ENCODE assay signal across 9 cellular contexts in genomic region chr22:41284465-41284864, GRCh38. TPM values are rescaled to one million over a fixed set of nuclear protein-coding genes. Genes with fewer than 3 reads are reported as not detected.
A peak's percentile ranks its signal among the peaks of the same experiment; 100 is the strongest.
DNase-seq lines count a peak whose midpoint lies in the region; ATAC-seq and TF ChIP-seq lines count a peak whose summit lies in the region.
"Had no signal": no experiment of that assay in that cellular context is flagged by ENCODE, and none has a peak within 500 bp of the region (broad histone marks: within the 10 kb centered on the region; RNA-seq: fewer than 3 reads in every experiment).

No MANE protein-coding gene starts in this region.

- H3K27me3 ChIP-seq in HUES6 (ENCODE audit: control insufficient read depth, insufficient read depth, low read length) (no peaks in the 10 kb centered on the region), adipocyte (replicated peaks; ENCODE audit: control insufficient read depth, insufficient read depth, low read length) (no peaks in the 10 kb centered on the region)

- peak overlapping the region; percentile 91 for H3K9ac ChIP-seq in HUES6 (ENCODE audit: low read length)
- H3K9ac ChIP-seq in adipocyte (ENCODE audit: low read length), result peak overlapping the region; percentile 93

- H3K4me3 ChIP-seq in AG09309 (ENCODE audit: control insufficient read depth, low read depth, low read length) (peak overlapping the region; percentile 74; the same call in 1 of the 2 replicates), HUES6 (ENCODE audit: low read depth, low read length) (peak overlapping the region; percentile 85), adipocyte (ENCODE audit: low read length) (peak overlapping the region; percentile 85), mesodermal cell (ENCODE audit: extremely low read depth, insufficient read depth, low read length, poor library complexity, severe bottlenecking) (peak overlapping the region; percentile 93)

- H3K4me1 ChIP-seq in HUES6 (ENCODE audit: control insufficient read depth, insufficient read depth, low read length) (peaks cover 24% of the 10 kb centered on the region), adipocyte (ENCODE audit: control insufficient read depth, insufficient read depth, low read length) (peaks cover 24% of the 10 kb centered on the region), mesodermal cell (ENCODE audit: control insufficient read depth, insufficient read depth, low read length, poor library complexity, severe bottlenecking) (peaks cover 29% of the 10 kb centered on the region)

- H3K27ac ChIP-seq in HUES6 (ENCODE audit: low read depth, low read length) (no peak overlapping the region), mesodermal cell (ENCODE audit: low read depth, low read length, severe bottlenecking) (no peak overlapping the region)

- ATAC-seq in HG02938 (IDR thresholded peaks at IDR 0.05; ENCODE audit: unreplicated experiment) (no peak), HG03521 (IDR thresholded peaks at IDR 0.05; ENCODE audit: unreplicated experiment) (no peak)

- H3K36me3 ChIP-seq in HUES6 (ENCODE audit: control insufficient read depth, insufficient read depth, low read length) (peaks cover 48% of the 10 kb centered on the region), adipocyte (ENCODE audit: control insufficient read depth, insufficient read depth, low read length, severe bottlenecking) (peaks cover 44% of the 10 kb centered on the region), mesodermal cell (ENCODE audit: control insufficient read depth, insufficient read depth, low read length) (peaks cover 57% of the 10 kb centered on the region)

- H3K9me3 ChIP-seq in HUES6 (ENCODE audit: control insufficient read depth, insufficient read depth, low read depth, low read length) (no peaks in the 10 kb centered on the region), adipocyte (ENCODE audit: control insufficient read depth, low read length) (no peaks in the 10 kb centered on the region), mesodermal cell (ENCODE audit: control insufficient read depth, low read length) (no peaks in the 10 kb centered on the region)

- 87 to 93% methylated on average over 5 to 7 of the region's 10 CpGs for WGBS in mesodermal cell (ENCODE audit: insufficient coverage in 2 of 2), 2 experiments

- TF ChIP-seq CTCF in AG09309 (IDR thresholded peaks at IDR 0.05; ENCODE audit: control insufficient read depth, insufficient read depth, low read depth, low read length, missing control alignments), result no peak

- DNase-seq in AG09309 (ENCODE audit: low read depth), result no peak
- no peak for DNase-seq in adipocyte (ENCODE audit: low read depth)
- DNase-seq in epidermal melanocyte (ENCODE audit: insufficient read length, low spot score), result no peak
- no peak for DNase-seq in DMS79 treated with DMSO at 0.1 percent for 48 hours (lab: John Stamatoyannopoulos, UW)
- DNase-seq: NCI-H510A treated with DMSO at 0.1 percent for 48 hours had no signal

RNA-seq across cellular contexts. Expression of gene RANGAP1, which starts 1.5 kb away (rescaled TPM):
- 75.1 TPM for polyA plus RNA-seq in mesodermal cell (2013, experiment 1 of 2)
- 70.1 TPM for polyA plus RNA-seq in mesodermal cell (2013, experiment 2 of 2)

RNA-seq across cellular contexts. Expression of gene ZC3H7B, which starts 16.9 kb away (rescaled TPM):
- 41.0 TPM for polyA plus RNA-seq in mesodermal cell (2013, experiment 1 of 2)
- polyA plus RNA-seq in mesodermal cell (2013, experiment 2 of 2), result 41.3 TPM

RNA-seq across cellular contexts. Expression of gene CHADL, which starts 43.7 kb away (rescaled TPM):
- polyA plus RNA-seq in mesodermal cell (2013, experiment 1 of 2), result 0.18 TPM
- polyA plus RNA-seq in mesodermal cell (2013, experiment 2 of 2), result 0.46 TPM
